In genomic region chr1:18404460-18404859, GRCh38 we compare ENCODE assay signal across 3 cellular contexts.
A peak's percentile ranks its signal among the peaks of the same experiment; 100 is the strongest.
TF ChIP-seq lines count a peak whose summit lies in the region.

No MANE protein-coding gene starts in this region.

TF ChIP-seq in HepG2, 621 proteins besides CTCF, POLR2A, EP300 and RAD21:
- no peak for TF ChIP-seq ISL2 (CRISPR knock-in tag; IDR thresholded peaks at IDR 0.05)
- peak; percentile 91 for TF ChIP-seq ZNF331 (CRISPR knock-in tag; IDR thresholded peaks at IDR 0.05)

TF ChIP-seq in HEK293, 187 proteins besides CTCF, POLR2A, EP300 and RAD21:
- TF ChIP-seq KLF8 (tag by site-specific recombination; IDR thresholded peaks at IDR 0.05) = no peak
- TF ChIP-seq SETDB1 (IDR thresholded peaks at IDR 0.05; ENCODE audit: insufficient read length, low read length) = peak; percentile 51
TF ChIP-seq in HEK293: peak in this region for 1.

TF ChIP-seq in H1, 55 proteins besides CTCF, POLR2A, EP300 and RAD21:
- TF ChIP-seq JUND (IDR thresholded peaks at IDR 0.05; ENCODE audit: low read length) (no peak), GABPA (IDR thresholded peaks at IDR 0.05; ENCODE audit: borderline replicate concordance, insufficient read depth, low read length) (no peak), SP1 (IDR thresholded peaks at IDR 0.05; ENCODE audit: low read depth, low read length) (no peak), KDM1A (IDR thresholded peaks at IDR 0.05; ENCODE audit: borderline replicate concordance, low read length) (no peak), HDAC2 (IDR thresholded peaks at IDR 0.05; ENCODE audit: borderline replicate concordance in 1 of 2, low read depth in 2 of 2, low read length in 2 of 2) (no peak), CTBP2 (IDR thresholded peaks at IDR 0.05; ENCODE audit: borderline replicate concordance, insufficient read depth, insufficient read length, low read length) (no peak), TEAD4 (IDR thresholded peaks at IDR 0.05; ENCODE audit: low read depth, low read length) (no peak), FOSL1 (IDR thresholded peaks at IDR 0.05; ENCODE audit: insufficient read depth, low read depth, low read length) (no peak), BACH1 (IDR thresholded peaks at IDR 0.05; ENCODE audit: low read length) (no peak), TBP (IDR thresholded peaks at IDR 0.05; ENCODE audit: low read depth, low read length) (no peak), KDM5A (IDR thresholded peaks at IDR 0.05; ENCODE audit: low read length) (no peak), CHD2 (IDR thresholded peaks at IDR 0.05; ENCODE audit: low read length) (no peak), NRF1 (IDR thresholded peaks at IDR 0.05; ENCODE audit: low read depth, low read length) (no peak), CBX8 (IDR thresholded peaks at IDR 0.05; ENCODE audit: borderline replicate concordance, low read depth, low read length) (no peak), SRF (IDR thresholded peaks at IDR 0.05; ENCODE audit: low read depth, low read length) (no peak), RNF2 (IDR thresholded peaks at IDR 0.05; ENCODE audit: borderline replicate concordance, low read depth, low read length, missing control alignments, poor library complexity, severe bottlenecking) (no peak), BRCA1 (IDR thresholded peaks at IDR 0.05; ENCODE audit: low read depth, low read length) (no peak)
- TF ChIP-seq, protein P1, sequence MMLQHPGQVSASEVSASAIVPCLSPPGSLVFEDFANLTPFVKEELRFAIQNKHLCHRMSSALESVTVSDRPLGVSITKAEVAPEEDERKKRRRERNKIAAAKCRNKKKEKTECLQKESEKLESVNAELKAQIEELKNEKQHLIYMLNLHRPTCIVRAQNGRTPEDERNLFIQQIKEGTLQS (IDR thresholded peaks at IDR 0.05; ENCODE audit: insufficient read depth, low read depth, low read length) = no peak
